In the genomic region with DNA sequence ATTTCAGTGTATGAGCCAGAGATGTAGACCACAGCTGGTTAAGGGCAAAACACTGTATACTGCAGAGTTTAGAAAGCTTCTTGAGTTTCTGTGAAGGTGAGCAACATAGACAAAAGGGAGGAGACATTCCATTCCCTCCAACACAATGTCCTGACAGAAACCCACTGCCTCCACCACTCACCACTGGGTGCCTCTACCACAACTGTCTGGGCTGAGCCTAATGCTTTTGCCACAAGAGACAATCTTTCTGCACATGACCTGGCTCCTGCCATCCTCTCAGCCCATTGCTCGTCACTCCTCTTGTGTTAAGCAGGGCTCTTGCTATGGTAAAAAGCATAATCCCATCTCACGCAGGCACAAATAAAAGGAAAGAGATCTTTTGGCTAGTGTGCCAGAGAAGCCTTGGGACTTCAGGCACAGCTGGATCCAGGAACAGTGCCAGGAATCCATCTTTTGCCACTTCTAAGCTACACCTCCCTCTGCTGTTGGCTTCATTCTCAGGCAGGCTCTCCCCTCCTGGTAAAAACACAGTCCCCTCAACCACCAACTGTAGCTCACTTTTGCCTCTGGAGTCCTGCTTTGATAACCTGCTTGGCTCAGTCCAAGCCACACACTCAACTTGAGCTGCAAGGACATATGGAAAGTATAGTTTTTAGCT, we compare ENCODE assay signal across 1 cellular context.
TF ChIP-seq lines count a peak whose summit lies in the region.

No MANE protein-coding gene starts in this region.

TF ChIP-seq in HepG2, 621 proteins besides CTCF, POLR2A, EP300 and RAD21:
- TF ChIP-seq ZNF329 (CRISPR knock-in tag; IDR thresholded peaks at IDR 0.05; ENCODE audit: low read depth) (peak; percentile 98), KLF15 (CRISPR knock-in tag; IDR thresholded peaks at IDR 0.05; ENCODE audit: borderline replicate concordance) (no peak), EED (CRISPR knock-in tag; IDR thresholded peaks at IDR 0.05) (no peak)
